9 cellular contexts compared by ENCODE assay signal in the genomic region with DNA sequence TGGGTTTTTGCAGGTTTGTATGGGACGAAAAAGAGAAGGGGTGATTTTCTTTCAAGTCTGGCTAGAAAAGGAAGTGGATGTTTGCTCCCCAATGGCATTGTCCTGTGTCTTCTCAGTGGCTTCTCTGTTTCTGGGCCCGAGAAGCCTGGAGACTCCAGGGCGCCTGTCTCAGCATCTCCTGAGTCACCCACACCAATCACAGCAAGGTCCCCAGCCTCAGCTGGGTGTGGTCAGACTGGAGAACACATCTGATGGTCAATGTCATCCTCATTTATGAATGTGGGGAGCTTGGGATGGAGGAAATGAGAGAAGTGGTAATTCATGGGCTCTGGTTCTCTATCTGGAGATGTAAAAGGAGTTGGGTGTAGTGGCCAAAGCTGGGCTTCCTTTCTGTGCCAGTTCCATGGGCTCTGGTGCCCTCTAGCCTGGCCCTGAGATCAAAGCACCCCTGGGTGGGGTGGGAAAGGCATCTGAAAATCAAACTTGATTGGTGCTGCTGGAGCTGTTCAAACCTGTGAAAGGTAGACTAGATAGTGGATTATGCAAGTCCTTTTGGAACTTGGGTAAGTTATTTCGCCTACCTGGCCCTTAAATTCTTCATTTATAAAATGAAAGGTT. TPM values are rescaled to one million over a fixed set of nuclear protein-coding genes. Genes with fewer than 3 reads are reported as not detected.
DNase-seq lines count a peak whose midpoint lies in the region; ATAC-seq and TF ChIP-seq lines count a peak whose summit lies in the region.
"Had no signal": no experiment of that assay in that cellular context is flagged by ENCODE, and none has a peak within 500 bp of the region (broad histone marks: within the 10 kb centered on the region; RNA-seq: fewer than 3 reads in every experiment).

No MANE protein-coding gene starts in this region.

- TF ChIP-seq POLR2A in spleen (IDR thresholded peaks at IDR 0.05) (no peak), uterus (IDR thresholded peaks at IDR 0.05) (no peak)

- DNase-seq in NCI-H510A treated with DMSO at 0.1 percent for 48 hours (lab: John Stamatoyannopoulos, UW) = peak; percentile 26
- no peak for DNase-seq in NCI-H510A (lab: John Stamatoyannopoulos, UW)
- DNase-seq in NCI-H526 (lab: John Stamatoyannopoulos, UW) = peak; percentile 33 to 76
- DNase-seq in epithelial cell of esophagus (ENCODE audit: low read depth) = peak; percentile 15
- DNase-seq in spleen = no peak
- no peak for DNase-seq in uterus
- DNase-seq in 8988T = no peak

- H3K27ac ChIP-seq in spleen = no peak overlapping the region
- no peak overlapping the region for H3K27ac ChIP-seq in uterus
- H3K27ac ChIP-seq: BLaER1 treated with 17β-estradiol and CSF1 and Interleukin-3, amounts not matched to agents 10 nM and 100 nM had no signal

- intact Hi-C loops in spleen (cut with DNase I; ENCODE audit: low total_unique reads) (no loop called here), uterus (cut with DNase I; ENCODE audit: low total_unique reads) (no loop called here)

- H3K4me1 ChIP-seq in spleen = no peaks in the 10 kb centered on the region
- H3K4me1 ChIP-seq in uterus = no peaks in the 10 kb centered on the region

- H3K9me3 ChIP-seq in spleen (no peaks in the 10 kb centered on the region), uterus (no peaks in the 10 kb centered on the region)
- H3K9me3 ChIP-seq: BLaER1 treated with 17β-estradiol and CSF1 and Interleukin-3, amounts not matched to agents 10 nM and 100 nM had no signal

- TF ChIP-seq CTCF in epithelial cell of esophagus (IDR thresholded peaks at IDR 0.05; ENCODE audit: insufficient read depth, low read depth, low read length, missing control alignments) (peak; percentile 22), spleen (IDR thresholded peaks at IDR 0.05 in 8 of 11, conservative IDR thresholded peaks at IDR 0.05 in 3 of 11) (peak in 8 of 11 experiments; percentile 11 to 63 (median 40)), uterus (IDR thresholded peaks at IDR 0.05) (peak in 1 of 4 experiments; percentile 18)

- H3K27me3 ChIP-seq in spleen (replicated peaks in 1 of 7) (no peaks in the 10 kb centered on the region), uterus (no peaks in the 10 kb centered on the region)
- H3K27me3 ChIP-seq: BLaER1 treated with 17β-estradiol and CSF1 and Interleukin-3, amounts not matched to agents 10 nM and 100 nM had no signal

- no peak for ATAC-seq in HG03159 (IDR thresholded peaks at IDR 0.05; ENCODE audit: unreplicated experiment)

- H3K4me3 ChIP-seq in epithelial cell of esophagus (ENCODE audit: low read length) (no peak overlapping the region), spleen (no peak overlapping the region), uterus (no peak overlapping the region)
- H3K4me3 ChIP-seq: BLaER1 treated with 17β-estradiol and CSF1 and Interleukin-3, amounts not matched to agents 10 nM and 100 nM had no signal

- 76 to 90% (median 86%) methylated on average over 4 of the region's 4 CpGs for WGBS in spleen, 5 donors

- no peaks in the 10 kb centered on the region for H3K36me3 ChIP-seq in spleen
- H3K36me3 ChIP-seq in uterus = no peaks in the 10 kb centered on the region
- H3K36me3 ChIP-seq: BLaER1 treated with 17β-estradiol and CSF1 and Interleukin-3, amounts not matched to agents 10 nM and 100 nM had no signal

RNA-seq across cellular contexts. Expression of a gene that starts 13.4 kb away (rescaled TPM):
- total RNA-seq in spleen (10 to 100 TPM in 5 of 7 donors, 1 to 10 TPM in 2; 9.2 to 37.9 (median 16.1) TPM), uterus (10 to 100 TPM; 18.9 to 36.1 (median 28.6) TPM)
- 10 to 100 TPM in 2 of 3 donors, 1 to 10 TPM in 1; 6.7 to 29.8 (median 11.2) TPM for polyA plus RNA-seq in spleen

RNA-seq across cellular contexts. Expression of a gene that starts 32.7 kb away (rescaled TPM):
- total RNA-seq in spleen (1,000 to 10,000 TPM in 4 of 7 donors, 100 to 1,000 TPM in 3; 876 to 1,232 (median 1,007) TPM), uterus (1,000 to 10,000 TPM in 3 of 4 donors, 100 to 1,000 TPM in 1; 816 to 2,598 (median 1,942) TPM)
- polyA plus RNA-seq in spleen = 1,000 to 10,000 TPM; 1,699 to 2,187 (median 1,787) TPM

Comparison
In these comparisons a context has a peak if more than half of its experiments do, and no peak if none do; other contexts are left out.
1. DNase-seq: peak in NCI-H510A treated with DMSO at 0.1 percent for 48 hours (single experiment), NCI-H526 (2 of 2) and epithelial cell of esophagus (single experiment); none in NCI-H510A (single experiment), spleen (single experiment), uterus (0 of 2) and 8988T (single experiment).